In the genomic region with DNA sequence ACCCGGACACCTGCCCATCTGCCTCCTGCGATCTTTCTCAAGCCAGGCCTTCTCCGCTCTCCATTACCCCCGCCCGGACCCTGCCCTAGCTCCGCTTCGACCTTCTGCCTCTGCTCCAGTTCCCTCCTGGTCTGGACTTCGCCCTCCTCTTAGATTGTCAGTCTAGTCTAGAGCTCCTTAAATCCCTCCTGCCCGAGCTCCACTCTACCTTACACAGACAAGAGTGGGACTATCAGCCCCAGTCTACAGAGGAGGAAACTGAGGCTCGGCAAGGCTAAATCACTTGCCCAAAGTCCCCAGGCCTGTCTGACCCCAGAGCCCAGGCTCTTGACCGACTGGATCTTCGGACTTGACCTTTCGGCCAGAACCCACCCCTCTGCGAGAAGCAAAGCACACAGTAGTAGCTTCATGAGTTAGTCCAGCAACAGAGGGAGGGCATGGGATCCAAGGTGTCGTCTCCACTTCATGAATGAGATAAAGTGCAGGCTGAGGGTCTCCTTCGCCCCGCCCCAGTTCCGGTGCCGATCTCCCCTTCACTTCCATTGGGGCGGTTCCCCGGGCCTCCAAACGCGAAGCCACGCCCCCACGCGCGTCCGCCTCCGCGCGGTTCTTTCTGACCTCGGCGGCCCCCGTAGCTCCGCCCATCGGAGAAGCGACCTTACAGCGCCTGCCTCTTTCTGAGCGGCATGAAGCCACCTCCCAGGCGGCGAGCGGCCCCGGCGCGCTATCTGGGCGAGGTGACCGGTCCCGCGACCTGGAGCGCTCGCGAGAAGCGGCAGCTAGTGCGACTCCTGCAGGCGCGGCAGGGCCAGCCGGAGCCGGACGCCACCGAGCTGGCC, we compare ENCODE assay signal across 8 cellular contexts. TPM values are rescaled to one million over a fixed set of nuclear protein-coding genes. Genes with fewer than 3 reads are reported as not detected.
DNase-seq lines count a peak whose midpoint lies in the region; ATAC-seq and TF ChIP-seq lines count a peak whose summit lies in the region.

A gene with protein sequence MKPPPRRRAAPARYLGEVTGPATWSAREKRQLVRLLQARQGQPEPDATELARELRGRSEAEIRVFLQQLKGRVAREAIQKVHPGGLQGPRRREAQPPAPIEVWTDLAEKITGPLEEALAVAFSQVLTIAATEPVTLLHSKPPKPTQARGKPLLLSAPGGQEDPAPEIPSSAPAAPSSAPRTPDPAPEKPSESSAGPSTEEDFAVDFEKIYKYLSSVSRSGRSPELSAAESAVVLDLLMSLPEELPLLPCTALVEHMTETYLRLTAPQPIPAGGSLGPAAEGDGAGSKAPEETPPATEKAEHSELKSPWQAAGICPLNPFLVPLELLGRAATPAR (plus strand): TSS at position 658 of the 839 bp plus-strand sequence. CDS start 29 bp downstream, at position 687.

- peaks cover 12% of the 10 kb centered on the region for H3K79me2 ChIP-seq in neural cell (replicated peaks; ENCODE audit: insufficient read depth, low read length)

- peak within 1 kb of the TSS; percentile 62 for H3K4me2 ChIP-seq in neural cell (ENCODE audit: low read length)

- peaks cover 39% of the 10 kb centered on the region for H3K27me3 ChIP-seq in neural cell (ENCODE audit: insufficient read depth, low read depth, low read length)

- no peaks in the 10 kb centered on the region for H3K9me3 ChIP-seq in neural cell (ENCODE audit: low read length)

- peaks cover 49% of the 10 kb centered on the region for H3K27me3 Mint-ChIP-seq in stimulated activated naive CD8-positive, alpha-beta T cell treated with anti-CD3 and anti-CD28 coated beads, Interleukin-15, amount 100 ng/mL, for 72 hours

- peak within 1 kb of the TSS; percentile 33 for H2AFZ ChIP-seq in neural cell (ENCODE audit: low read depth, low read length)

- peak within 1 kb of the TSS; percentile 81 for H3K27ac ChIP-seq in neural cell (ENCODE audit: low read length)

- H3F3A ChIP-seq in neural cell (ENCODE audit: insufficient read depth, low read length, poor library complexity, severe bottlenecking): no peaks in the 10 kb centered on the region

- DNase-seq in Daoy (ENCODE audit: low read depth) (peak; percentile 97), H4 (ENCODE audit: low spot score) (peak; percentile 94), M059J (ENCODE audit: low read depth) (peak; percentile 92), SHP77 (lab: John Stamatoyannopoulos, UW) (peak; percentile 90 to 93), fibroblast of the aortic adventitia (ENCODE audit: low read depth) (peak; percentile 93)
- peak; percentile 95 for DNase-seq in activated effector memory CD4-positive, alpha-beta T cell treated with Interleukin-2 at 50 U/mL for 16 hours
- peak; percentile 98 for DNase-seq in stimulated activated naive CD8-positive, alpha-beta T cell treated with anti-CD3 and anti-CD28 coated beads, Interleukin-15, amount 100 ng/mL, for 72 hours

- ATAC-seq in stimulated activated naive CD8-positive, alpha-beta T cell treated with anti-CD3 and anti-CD28 coated beads, Interleukin-15, amount 100 ng/mL, for 72 hours: peak; percentile 74

- H3K9me3 Mint-ChIP-seq in stimulated activated naive CD8-positive, alpha-beta T cell treated with anti-CD3 and anti-CD28 coated beads, Interleukin-15, amount 100 ng/mL, for 72 hours: no peaks in the 10 kb centered on the region

- H3K4me3 ChIP-seq in fibroblast of the aortic adventitia (ENCODE audit: low read depth, low read length): peak within 1 kb of the TSS; percentile 82
- H3K4me3 ChIP-seq in neural cell (ENCODE audit: low read length): peak within 1 kb of the TSS; percentile 85

- H3K9me2 ChIP-seq in neural cell (ENCODE audit: insufficient read depth, low read length): no peaks in the 10 kb centered on the region

- peak within 1 kb of the TSS; percentile 64 to 89 for H3K27ac Mint-ChIP-seq in stimulated activated naive CD8-positive, alpha-beta T cell treated with anti-CD3 and anti-CD28 coated beads, Interleukin-15, amount 100 ng/mL, for 72 hours

- TF ChIP-seq EP300 in neural cell (conservative IDR thresholded peaks at IDR 0.05; ENCODE audit: poor library complexity, severe bottlenecking): no peak

- peak; percentile 23 for TF ChIP-seq RAD21 in neural cell (conservative IDR thresholded peaks at IDR 0.05)

- H3K36me3 ChIP-seq in neural cell (ENCODE audit: insufficient read depth, low read length): no peaks in the 10 kb centered on the region

- peaks cover 77% of the 10 kb centered on the region for H3K4me1 Mint-ChIP-seq in stimulated activated naive CD8-positive, alpha-beta T cell treated with anti-CD3 and anti-CD28 coated beads, Interleukin-15, amount 100 ng/mL, for 72 hours

- H3K9ac ChIP-seq in neural cell (ENCODE audit: low read length): peak within 1 kb of the TSS; percentile 85

- TF ChIP-seq CTCF in fibroblast of the aortic adventitia (IDR thresholded peaks at IDR 0.05; ENCODE audit: insufficient read depth, low read length): no peak
- TF ChIP-seq CTCF in neural cell (IDR thresholded peaks at IDR 0.05; ENCODE audit: poor library complexity, severe bottlenecking): peak; percentile 49

- H4K20me1 ChIP-seq in neural cell (ENCODE audit: insufficient read depth): peaks cover 10% of the 10 kb centered on the region

- H3K4me3 Mint-ChIP-seq in stimulated activated naive CD8-positive, alpha-beta T cell treated with anti-CD3 and anti-CD28 coated beads, Interleukin-15, amount 100 ng/mL, for 72 hours: peak within 1 kb of the TSS; percentile 84 to 93

TF ChIP-seq in neural cell, 6 proteins besides CTCF, POLR2A, EP300 and RAD21:
- TF ChIP-seq, protein P1, sequence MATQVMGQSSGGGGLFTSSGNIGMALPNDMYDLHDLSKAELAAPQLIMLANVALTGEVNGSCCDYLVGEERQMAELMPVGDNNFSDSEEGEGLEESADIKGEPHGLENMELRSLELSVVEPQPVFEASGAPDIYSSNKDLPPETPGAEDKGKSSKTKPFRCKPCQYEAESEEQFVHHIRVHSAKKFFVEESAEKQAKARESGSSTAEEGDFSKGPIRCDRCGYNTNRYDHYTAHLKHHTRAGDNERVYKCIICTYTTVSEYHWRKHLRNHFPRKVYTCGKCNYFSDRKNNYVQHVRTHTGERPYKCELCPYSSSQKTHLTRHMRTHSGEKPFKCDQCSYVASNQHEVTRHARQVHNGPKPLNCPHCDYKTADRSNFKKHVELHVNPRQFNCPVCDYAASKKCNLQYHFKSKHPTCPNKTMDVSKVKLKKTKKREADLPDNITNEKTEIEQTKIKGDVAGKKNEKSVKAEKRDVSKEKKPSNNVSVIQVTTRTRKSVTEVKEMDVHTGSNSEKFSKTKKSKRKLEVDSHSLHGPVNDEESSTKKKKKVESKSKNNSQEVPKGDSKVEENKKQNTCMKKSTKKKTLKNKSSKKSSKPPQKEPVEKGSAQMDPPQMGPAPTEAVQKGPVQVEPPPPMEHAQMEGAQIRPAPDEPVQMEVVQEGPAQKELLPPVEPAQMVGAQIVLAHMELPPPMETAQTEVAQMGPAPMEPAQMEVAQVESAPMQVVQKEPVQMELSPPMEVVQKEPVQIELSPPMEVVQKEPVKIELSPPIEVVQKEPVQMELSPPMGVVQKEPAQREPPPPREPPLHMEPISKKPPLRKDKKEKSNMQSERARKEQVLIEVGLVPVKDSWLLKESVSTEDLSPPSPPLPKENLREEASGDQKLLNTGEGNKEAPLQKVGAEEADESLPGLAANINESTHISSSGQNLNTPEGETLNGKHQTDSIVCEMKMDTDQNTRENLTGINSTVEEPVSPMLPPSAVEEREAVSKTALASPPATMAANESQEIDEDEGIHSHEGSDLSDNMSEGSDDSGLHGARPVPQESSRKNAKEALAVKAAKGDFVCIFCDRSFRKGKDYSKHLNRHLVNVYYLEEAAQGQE (IDR thresholded peaks at IDR 0.05; ENCODE audit: borderline replicate concordance): no peak
- TF ChIP-seq EZH2 (IDR thresholded peaks at IDR 0.05; ENCODE audit: borderline replicate concordance, insufficient read depth, low read length, poor library complexity, severe bottlenecking): no peak
- TF ChIP-seq MXI1 (conservative IDR thresholded peaks at IDR 0.05; ENCODE audit: poor library complexity, severe bottlenecking): peak; percentile 83
- no peak for TF ChIP-seq TAF1 (IDR thresholded peaks at IDR 0.05; ENCODE audit: low read depth)
- peak; percentile 82 for TF ChIP-seq POLR2AphosphoS5 (IDR thresholded peaks at IDR 0.05)

RNA-seq across cellular contexts. Expression of the gene that starts here (rescaled TPM):
- total RNA-seq in Daoy (2014; rRNA removed; shearing (Covaris generic)): 33.4 and 33.7 TPM in 2 replicates
- 23.5 and 27.0 TPM in 2 replicates for total RNA-seq in H4 (2014; rRNA removed; shearing (Covaris generic))
- 16.0 and 16.1 TPM in 2 replicates for total RNA-seq in M059J (2014; rRNA removed; shearing (Covaris generic))
- total RNA-seq in fibroblast of the aortic adventitia (ENCODE audit: low replicate concordance): 17.3 and 27.8 TPM in 2 replicates
- 12.8 and 13.2 TPM in 2 replicates for polyA plus RNA-seq in neural cell
- polyA minus RNA-seq in neural cell: 10.5 and 11.3 TPM in 2 replicates

Comparison
In these comparisons a context has a peak if more than half of its experiments do, and no peak if none do; other contexts are left out.
1. Peak in every context shown above with its lines: DNase-seq, ATAC-seq, H3K4me3 ChIP-seq and H3K27ac ChIP-seq.